ENCODE assay signal across 8 cellular contexts in genomic region chr3:66195347-66195783, GRCh38. TPM values are rescaled to one million over a fixed set of nuclear protein-coding genes. Genes with fewer than 3 reads are reported as not detected.
DNase-seq lines count a peak whose midpoint lies in the region; ATAC-seq and TF ChIP-seq lines count a peak whose summit lies in the region.

No MANE protein-coding gene starts in this region.

- TF ChIP-seq CTCF in WERI-Rb-1 (IDR thresholded peaks at IDR 0.05; ENCODE audit: low read depth, low read length), result peak; percentile 27; the same call in 1 of the 2 replicates
- TF ChIP-seq CTCF in glutamatergic neuron (IDR thresholded peaks at IDR 0.05; ENCODE audit: partially characterized antibody, unreplicated experiment), result no peak
- TF ChIP-seq CTCF in parathyroid adenoma (IDR thresholded peaks at IDR 0.05), result no peak

- H2AFZ ChIP-seq in parathyroid adenoma, result peak overlapping the region; percentile 14

- peaks cover 8% of the 10 kb centered on the region for H3K4me1 ChIP-seq in parathyroid adenoma

- no peak overlapping the region for H3K9ac ChIP-seq in parathyroid adenoma

- H3K36me3 Mint-ChIP-seq in glutamatergic neuron (ENCODE audit: unreplicated experiment), result no peaks in the 10 kb centered on the region
- no peaks in the 10 kb centered on the region for H3K36me3 Mint-ChIP-seq in naive thymus-derived CD8-positive, alpha-beta T cell

- peak; percentile 7 for DNase-seq in activated T-cell treated with anti-CD3 and anti-CD28 coated beads for 24 hours (ENCODE audit: low read depth)
- no peak for DNase-seq in activated T-cell treated with anti-CD3 and anti-CD28 coated beads for 4 hours
- peak; percentile 98 for DNase-seq in WERI-Rb-1
- DNase-seq in glutamatergic neuron, result peak; percentile 79
- no peak for DNase-seq in Kasumi-1 (lab: John Stamatoyannopoulos, UW)
- no peak for DNase-seq in naive thymus-derived CD8-positive, alpha-beta T cell

- no peaks in the 10 kb centered on the region for H3K36me3 ChIP-seq in WERI-Rb-1
- no peaks in the 10 kb centered on the region for H3K36me3 ChIP-seq in parathyroid adenoma (ENCODE audit: control insufficient read depth, insufficient read depth, low read length)

- no peaks in the 10 kb centered on the region for H3K27me3 Mint-ChIP-seq in glutamatergic neuron (ENCODE audit: unreplicated experiment)
- H3K27me3 Mint-ChIP-seq in naive thymus-derived CD8-positive, alpha-beta T cell, result peaks cover 25 to 45% (median 32%) of the 10 kb centered on the region in 5 donors

- H3K4me3 Mint-ChIP-seq in glutamatergic neuron (ENCODE audit: unreplicated experiment), result peak overlapping the region; percentile 69
- H3K4me3 Mint-ChIP-seq in naive thymus-derived CD8-positive, alpha-beta T cell, result peak overlapping the region in 1 of 10 donors; percentile 29

- H3K27ac ChIP-seq in WERI-Rb-1 (peak overlapping the region; percentile 60), parathyroid adenoma (no peak overlapping the region)

- no peak for ATAC-seq in naive thymus-derived CD8-positive, alpha-beta T cell
- no peak for ATAC-seq in HG03571 (IDR thresholded peaks at IDR 0.05; ENCODE audit: unreplicated experiment)

- peak overlapping the region; percentile 18; the same call in 1 of the 2 replicates for H3K4me3 ChIP-seq in WERI-Rb-1 (ENCODE audit: low read depth, low read length)
- H3K4me3 ChIP-seq in parathyroid adenoma (ENCODE audit: low read depth, low read length), result no peak overlapping the region

- H3K4me2 ChIP-seq in parathyroid adenoma (ENCODE audit: low read length), result no peak overlapping the region

- H3K9me3 Mint-ChIP-seq in glutamatergic neuron (ENCODE audit: unreplicated experiment), result no peaks in the 10 kb centered on the region
- no peaks in the 10 kb centered on the region for H3K9me3 Mint-ChIP-seq in naive thymus-derived CD8-positive, alpha-beta T cell

- peak overlapping the region; percentile 17 for H3K27ac Mint-ChIP-seq in glutamatergic neuron (ENCODE audit: unreplicated experiment)
- H3K27ac Mint-ChIP-seq in naive thymus-derived CD8-positive, alpha-beta T cell, result no peak overlapping the region

- H3K4me1 Mint-ChIP-seq in glutamatergic neuron (ENCODE audit: low read depth, unreplicated experiment), result no peaks in the 10 kb centered on the region
- peaks cover 0 to 4% (median 1%) of the 10 kb centered on the region in 4 donors for H3K4me1 Mint-ChIP-seq in naive thymus-derived CD8-positive, alpha-beta T cell

- H3K27me3 ChIP-seq in WERI-Rb-1 (ENCODE audit: insufficient read depth, low read depth, severe bottlenecking), result no peaks in the 10 kb centered on the region
- H3K27me3 ChIP-seq in parathyroid adenoma (ENCODE audit: control insufficient read depth, insufficient read depth, low read length), result no peaks in the 10 kb centered on the region

- H3K9me3 ChIP-seq in WERI-Rb-1 (ENCODE audit: severe bottlenecking) (no peaks in the 10 kb centered on the region), parathyroid adenoma (ENCODE audit: control insufficient read depth, low read length) (no peaks in the 10 kb centered on the region)

- POLR2A ChIA-PET in naive thymus-derived CD8-positive, alpha-beta T cell (lab: Charles Lee), result no interaction called here

- no peaks in the 10 kb centered on the region for H3K79me2 ChIP-seq in parathyroid adenoma

RNA-seq across cellular contexts. Expression of gene SLC25A26, which starts 25.4 kb away (rescaled TPM):
- total RNA-seq in glutamatergic neuron (ENCODE audit: unreplicated experiment), result 12.7 TPM
- total RNA-seq in naive thymus-derived CD8-positive, alpha-beta T cell, result 10 to 100 TPM; 19.0 to 20.4 TPM
- polyA plus RNA-seq in naive thymus-derived CD8-positive, alpha-beta T cell, result 10 to 100 TPM; 49.3 to 62.5 (median 51.9) TPM

Comparison
In these comparisons a context has a peak if more than half of its experiments do, and no peak if none do; other contexts are left out.
1. DNase-seq: peak in activated T-cell treated with anti-CD3 and anti-CD28 coated beads for 24 hours (single experiment), WERI-Rb-1 (single experiment) and glutamatergic neuron (single experiment); none in activated T-cell treated with anti-CD3 and anti-CD28 coated beads for 4 hours (single experiment), Kasumi-1 (0 of 2) and naive thymus-derived CD8-positive, alpha-beta T cell (0 of 10).